In genomic region chr5:151213803-151214613, GRCh38 we compare ENCODE assay signal across 8 cellular contexts. TPM values are rescaled to one million over a fixed set of nuclear protein-coding genes. Genes with fewer than 3 reads are reported as not detected.
DNase-seq lines count a peak whose midpoint lies in the region; ATAC-seq and TF ChIP-seq lines count a peak whose summit lies in the region.

No MANE protein-coding gene starts in this region.

- TF ChIP-seq POLR2A in gastroesophageal sphincter (IDR thresholded peaks at IDR 0.05) = no peak
- no peak for TF ChIP-seq POLR2A in sigmoid colon (IDR thresholded peaks at IDR 0.05)

- H3K9me3 ChIP-seq in gastroesophageal sphincter = no peaks in the 10 kb centered on the region
- no peaks in the 10 kb centered on the region for H3K9me3 ChIP-seq in sigmoid colon

- TF ChIP-seq CTCF in gastroesophageal sphincter (IDR thresholded peaks at IDR 0.05) = no peak
- TF ChIP-seq CTCF in sigmoid colon (IDR thresholded peaks at IDR 0.05) = no peak

- peak overlapping the region; percentile 79 for H3K4me3 Mint-ChIP-seq in activated T-cell treated with anti-CD3 and anti-CD28 coated beads, Interleukin-2, amount 50 U/mL, for 4 hours

- H3K9me3 Mint-ChIP-seq in activated T-cell treated with anti-CD3 and anti-CD28 coated beads, Interleukin-2, amount 50 U/mL, for 4 hours = no peaks in the 10 kb centered on the region

- H3K27ac ChIP-seq in gastroesophageal sphincter (peak overlapping the region; percentile 77 to 94 (median 90)), sigmoid colon (peak overlapping the region; percentile 50 to 99 (median 94))

- H3K4me3 ChIP-seq in gastroesophageal sphincter = no peak overlapping the region
- H3K4me3 ChIP-seq in sigmoid colon = no peak overlapping the region

- H3K27me3 ChIP-seq in gastroesophageal sphincter = no peaks in the 10 kb centered on the region
- H3K27me3 ChIP-seq in sigmoid colon = no peaks in the 10 kb centered on the region

- peak; percentile 57 for ATAC-seq in GM18499 (IDR thresholded peaks at IDR 0.05; ENCODE audit: insufficient read depth, unreplicated experiment)
- ATAC-seq in HG02759 (IDR thresholded peaks at IDR 0.05; ENCODE audit: unreplicated experiment) = peak; percentile 80
- peak; percentile 86 to 90 for ATAC-seq in activated T-cell treated with anti-CD3 and anti-CD28 coated beads, Interleukin-2, amount 50 U/mL, for 4 hours
- ATAC-seq in gastroesophageal sphincter = peak; percentile 95

- H3K36me3 ChIP-seq in gastroesophageal sphincter (peaks cover 0 to 8% of the 10 kb centered on the region in 2 donors), sigmoid colon (peaks cover 0 to 9% (median 2%) of the 10 kb centered on the region in 4 donors)

- intact Hi-C loops in sigmoid colon (cut with DNase I) = no loop called here

- WGBS in gastroesophageal sphincter (ENCODE audit: low coverage in 1 of 2), 2 donors = 0 to 24% methylated on average over 1 to 2 of the region's 9 CpGs
- WGBS in sigmoid colon, 2 donors = 24 to 50% methylated on average over 9 of the region's 9 CpGs

- DNase-seq in NOMO-1 treated with DMSO at 0.1 percent for 48 hours (lab: John Stamatoyannopoulos, UW; ENCODE audit: unreplicated experiment) = peak; percentile 99
- DNase-seq in activated T-cell treated with anti-CD3 and anti-CD28 coated beads, Interleukin-2, amount 50 U/mL, for 4 hours = peak; percentile 70
- DNase-seq in sigmoid colon = peak; percentile 91
- no peak for DNase-seq in NCI-H1436 (lab: John Stamatoyannopoulos, UW)
- no peak for DNase-seq in SHP77 treated with DMSO at 0.1 percent for 48 hours (lab: John Stamatoyannopoulos, UW)

- H3K36me3 Mint-ChIP-seq in activated T-cell treated with anti-CD3 and anti-CD28 coated beads, Interleukin-2, amount 50 U/mL, for 4 hours (ENCODE audit: insufficient read depth) = peaks cover 9% of the 10 kb centered on the region

- no peak for TF ChIP-seq EP300 in gastroesophageal sphincter (IDR thresholded peaks at IDR 0.05)
- TF ChIP-seq EP300 in sigmoid colon (IDR thresholded peaks at IDR 0.05) = no peak

- H3K4me1 Mint-ChIP-seq in activated T-cell treated with anti-CD3 and anti-CD28 coated beads, Interleukin-2, amount 50 U/mL, for 4 hours (ENCODE audit: low read depth) = peaks cover 87% of the 10 kb centered on the region

- peaks cover 13 to 100% (median 51%) of the 10 kb centered on the region in 3 donors for H3K4me1 ChIP-seq in gastroesophageal sphincter
- peaks cover 0 to 88% (median 66%) of the 10 kb centered on the region in 4 donors for H3K4me1 ChIP-seq in sigmoid colon

- H3K27me3 Mint-ChIP-seq in activated T-cell treated with anti-CD3 and anti-CD28 coated beads, Interleukin-2, amount 50 U/mL, for 4 hours (ENCODE audit: low read depth) = no peaks in the 10 kb centered on the region

RNA-seq across cellular contexts. Expression of gene CCDC69, which starts 9.9 kb away (rescaled TPM):
- total RNA-seq in activated T-cell treated with anti-CD3 and anti-CD28 coated beads, Interleukin-2, amount 50 U/mL, for 4 hours = 10 to 100 TPM; 20.0 to 23.0 (median 21.2) TPM
- total RNA-seq in gastroesophageal sphincter (100 to 1,000 TPM; 204 to 317 (median 256) TPM), sigmoid colon (100 to 1,000 TPM; 199 to 342 (median 258) TPM)
- polyA plus RNA-seq in sigmoid colon = 10 to 100 TPM in 2 of 3 donors, 1 to 10 TPM in 1; 6.0 to 48.7 (median 43.2) TPM

RNA-seq across cellular contexts. Expression of gene GM2A, which starts 39.0 kb away (rescaled TPM):
- total RNA-seq in activated T-cell treated with anti-CD3 and anti-CD28 coated beads, Interleukin-2, amount 50 U/mL, for 4 hours = 1 to 10 TPM; 8.1 to 9.9 (median 9.0) TPM
- total RNA-seq in gastroesophageal sphincter (10 to 100 TPM; 23.3 to 37.2 (median 29.1) TPM), sigmoid colon (10 to 100 TPM; 19.4 to 31.9 (median 29.3) TPM)
- 10 to 100 TPM; 10.2 to 35.1 (median 32.3) TPM for polyA plus RNA-seq in sigmoid colon

RNA-seq across cellular contexts. Expression of gene ANXA6, which starts 56.4 kb away (rescaled TPM):
- total RNA-seq in activated T-cell treated with anti-CD3 and anti-CD28 coated beads, Interleukin-2, amount 50 U/mL, for 4 hours = 100 to 1,000 TPM; 102 to 156 (median 128) TPM
- 100 to 1,000 TPM; 359 to 435 (median 375) TPM for total RNA-seq in gastroesophageal sphincter
- total RNA-seq in sigmoid colon = 100 to 1,000 TPM; 233 to 333 (median 259) TPM
- polyA plus RNA-seq in sigmoid colon = 100 to 1,000 TPM in 1 of 3 donors, 10 to 100 TPM in 2; 22.9 to 121 (median 45.0) TPM

Comparison
In these comparisons a context has a peak if more than half of its experiments do, and no peak if none do; other contexts are left out.
1. DNase-seq: peak in NOMO-1 treated with DMSO at 0.1 percent for 48 hours (single experiment), activated T-cell treated with anti-CD3 and anti-CD28 coated beads, Interleukin-2, amount 50 U/mL, for 4 hours (single experiment) and sigmoid colon (single experiment); none in NCI-H1436 (single experiment) and SHP77 treated with DMSO at 0.1 percent for 48 hours (single experiment).
2. RNA of gene CCDC69, which starts 9.9 kb away (total RNA-seq): 204 to 317 TPM in gastroesophageal sphincter and 199 to 342 TPM in sigmoid colon; 20.0 to 23.0 TPM in activated T-cell treated with anti-CD3 and anti-CD28 coated beads, Interleukin-2, amount 50 U/mL, for 4 hours; every median in the first group is over 4 times any median in the second.
3. Peak in every context shown above with its lines, with median percentiles within 50 percentile points of each other: ATAC-seq.